In the genomic region with DNA sequence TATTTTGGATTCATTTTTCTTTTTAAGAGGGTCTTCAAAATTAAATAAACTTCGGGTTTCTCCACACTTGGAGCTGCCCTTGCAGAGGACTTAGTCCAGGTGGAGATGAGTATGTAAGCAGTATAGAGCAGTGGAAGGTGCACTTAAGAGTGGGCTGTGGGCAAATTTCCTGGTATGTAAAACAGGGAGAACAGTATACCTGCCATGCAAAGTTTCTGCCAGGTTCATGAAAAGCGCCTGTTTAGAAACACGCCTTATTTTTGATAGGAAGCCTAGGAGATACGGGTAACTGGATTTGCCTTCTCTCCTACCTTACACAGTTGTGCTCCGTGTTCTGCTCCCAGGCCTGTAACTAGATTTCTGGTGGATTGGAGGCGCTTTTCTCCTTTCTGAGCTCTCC, we compare ENCODE assay signal across 9 cellular contexts. TPM values are rescaled to one million over a fixed set of nuclear protein-coding genes. Genes with fewer than 3 reads are reported as not detected.
DNase-seq lines count a peak whose midpoint lies in the region; ATAC-seq, FAIRE-seq and TF ChIP-seq lines count a peak whose summit lies in the region.
"Had no signal": no experiment of that assay in that cellular context is flagged by ENCODE, and none has a peak within 500 bp of the region (broad histone marks: within the 10 kb centered on the region; RNA-seq: fewer than 3 reads in every experiment).

No MANE protein-coding gene starts in this region.

- H3K36me3 ChIP-seq in kidney (ENCODE audit: control insufficient read depth in 1 of 2, insufficient read depth in 2 of 2, low read length in 2 of 2) (peaks cover 16 to 22% of the 10 kb centered on the region in 2 donors), thoracic aorta (peaks cover 15% of the 10 kb centered on the region)

- H3K9me3 ChIP-seq in kidney (ENCODE audit: control insufficient read depth in 1 of 2, low read length in 2 of 2) = no peaks in the 10 kb centered on the region
- H3K9me3 ChIP-seq in thoracic aorta = no peaks in the 10 kb centered on the region

- peaks cover 4 to 7% of the 10 kb centered on the region in 2 donors for H3K4me1 ChIP-seq in kidney (ENCODE audit: control insufficient read depth in 1 of 2, insufficient read depth in 1 of 2, low read depth in 1 of 2, low read length in 2 of 2)
- H3K4me1 ChIP-seq in thoracic aorta (ENCODE audit: control insufficient read depth in 1 of 2, low read depth in 2 of 2) = peaks cover 9 to 21% of the 10 kb centered on the region in 2 donors

- no peak for TF ChIP-seq CTCF in kidney (IDR thresholded peaks at IDR 0.05; ENCODE audit: borderline replicate concordance, extremely low read depth, insufficient read depth)
- no peak for TF ChIP-seq CTCF in thoracic aorta (IDR thresholded peaks at IDR 0.05)

- peak overlapping the region; percentile 91 for H3K4me3 Mint-ChIP-seq in activated CD4-positive, alpha-beta T cell treated with anti-CD3 and anti-CD28 coated beads, Interleukin-2, amount 10 ng/mL, durations not matched to agents 24 days and 14 days
- peak overlapping the region; percentile 90 for H3K4me3 Mint-ChIP-seq in activated T-helper 2 cell treated with anti-CD3 and anti-CD28 coated beads, Interferon-gamma antibody, Interleukin-2, Interleukin-4, amounts not matched to agents 10 μg/mL and 5 μg/mL and 100 μg/mL, durations not matched to agents 14 hours and 24 hours and 36 hours (ENCODE audit: low read depth)

- in situ Hi-C loops in ACHN (cut with HindIII; ENCODE audit: low pct_ligation_motif_present, low pct_unique_long_range_greater_than_20kb, low sequenced_read_pairs) = no loop called here

- no peak for DNase-seq in activated CD4-positive, alpha-beta T cell treated with anti-CD3 and anti-CD28 coated beads, Interleukin-2, amount 10 ng/mL, durations not matched to agents 24 days and 14 days
- DNase-seq in activated CD4-positive, alpha-beta T cell treated with anti-CD3 and anti-CD28 coated beads for 48 hours = no peak
- DNase-seq in activated T-helper 2 cell treated with anti-CD3 and anti-CD28 coated beads, Interferon-gamma antibody, Interleukin-2, Interleukin-4, amounts not matched to agents 10 μg/mL and 5 μg/mL and 100 μg/mL, durations not matched to agents 14 hours and 24 hours and 36 hours (ENCODE audit: low spot score) = no peak
- no peak for DNase-seq in kidney
- no peak for DNase-seq in thoracic aorta (ENCODE audit: low spot score)
- DNase-seq in ACHN = no peak
- no peak for DNase-seq in dedifferentiated amniotic fluid mesenchymal stem cell (ENCODE audit: extremely low spot score)

- H3K36me3 Mint-ChIP-seq in activated CD4-positive, alpha-beta T cell treated with anti-CD3 and anti-CD28 coated beads, Interleukin-2, amount 10 ng/mL, durations not matched to agents 24 days and 14 days (ENCODE audit: low read depth) = peaks cover 21% of the 10 kb centered on the region
- peaks cover 25% of the 10 kb centered on the region for H3K36me3 Mint-ChIP-seq in activated T-helper 2 cell treated with anti-CD3 and anti-CD28 coated beads, Interferon-gamma antibody, Interleukin-2, Interleukin-4, amounts not matched to agents 10 μg/mL and 5 μg/mL and 100 μg/mL, durations not matched to agents 14 hours and 24 hours and 36 hours (ENCODE audit: low read depth)

- no peaks in the 10 kb centered on the region for H3K9me3 Mint-ChIP-seq in activated CD4-positive, alpha-beta T cell treated with anti-CD3 and anti-CD28 coated beads, Interleukin-2, amount 10 ng/mL, durations not matched to agents 24 days and 14 days
- no peaks in the 10 kb centered on the region for H3K9me3 Mint-ChIP-seq in activated T-helper 2 cell treated with anti-CD3 and anti-CD28 coated beads, Interferon-gamma antibody, Interleukin-2, Interleukin-4, amounts not matched to agents 10 μg/mL and 5 μg/mL and 100 μg/mL, durations not matched to agents 14 hours and 24 hours and 36 hours

- H3K27me3 ChIP-seq in thoracic aorta (replicated peaks; ENCODE audit: insufficient read depth) = no peaks in the 10 kb centered on the region

- no peak overlapping the region for H3K27ac Mint-ChIP-seq in activated CD4-positive, alpha-beta T cell treated with anti-CD3 and anti-CD28 coated beads, Interleukin-2, amount 10 ng/mL, durations not matched to agents 24 days and 14 days
- H3K27ac Mint-ChIP-seq in activated T-helper 2 cell treated with anti-CD3 and anti-CD28 coated beads, Interferon-gamma antibody, Interleukin-2, Interleukin-4, amounts not matched to agents 10 μg/mL and 5 μg/mL and 100 μg/mL, durations not matched to agents 14 hours and 24 hours and 36 hours = peak overlapping the region; percentile 97

- intact Hi-C loops in activated CD4-positive, alpha-beta T cell treated with anti-CD3 and anti-CD28 coated beads, Interleukin-2, amount 10 ng/mL, durations not matched to agents 24 days and 14 days (cut with micrococcal nuclease) = loop anchor here (2.0 kb wide), 1 partner anchor 296 kb away; a partner anchor contains a TSS
- intact Hi-C loops in activated T-helper 2 cell treated with anti-CD3 and anti-CD28 coated beads, Interferon-gamma antibody, Interleukin-2, Interleukin-4, amounts not matched to agents 10 μg/mL and 5 μg/mL and 100 μg/mL, durations not matched to agents 14 hours and 24 hours and 36 hours (cut with micrococcal nuclease) = loop anchor here (2.0 to 5.0 kb wide), 3 partner anchors 122 to 296 kb away; a partner anchor contains a TSS
- intact Hi-C loops in kidney (cut with DNase I) = no loop called here

- H3K27ac ChIP-seq in kidney (ENCODE audit: low read depth in 2 of 2, low read length in 2 of 2) (no peak overlapping the region), thoracic aorta (no peak overlapping the region)

- peaks cover 25% of the 10 kb centered on the region for H3K4me1 Mint-ChIP-seq in activated CD4-positive, alpha-beta T cell treated with anti-CD3 and anti-CD28 coated beads, Interleukin-2, amount 10 ng/mL, durations not matched to agents 24 days and 14 days
- peaks cover 29% of the 10 kb centered on the region for H3K4me1 Mint-ChIP-seq in activated T-helper 2 cell treated with anti-CD3 and anti-CD28 coated beads, Interferon-gamma antibody, Interleukin-2, Interleukin-4, amounts not matched to agents 10 μg/mL and 5 μg/mL and 100 μg/mL, durations not matched to agents 14 hours and 24 hours and 36 hours (ENCODE audit: low read depth)

- peak overlapping the region; percentile 65 to 83 for H3K9ac ChIP-seq in kidney (ENCODE audit: low read length in 2 of 2)

- no peaks in the 10 kb centered on the region for H3K27me3 Mint-ChIP-seq in activated CD4-positive, alpha-beta T cell treated with anti-CD3 and anti-CD28 coated beads, Interleukin-2, amount 10 ng/mL, durations not matched to agents 24 days and 14 days
- H3K27me3 Mint-ChIP-seq in activated T-helper 2 cell treated with anti-CD3 and anti-CD28 coated beads, Interferon-gamma antibody, Interleukin-2, Interleukin-4, amounts not matched to agents 10 μg/mL and 5 μg/mL and 100 μg/mL, durations not matched to agents 14 hours and 24 hours and 36 hours (ENCODE audit: low read depth) = peaks cover under 1% of the 10 kb centered on the region

- H3K4me3 ChIP-seq in kidney (ENCODE audit: low read length in 2 of 2) (peak overlapping the region; percentile 83 to 98), thoracic aorta (peak overlapping the region; percentile 96)

- no peak for ATAC-seq in thoracic aorta (ENCODE audit: insufficient number of reproducible peaks, low FRiP score, low read depth)
- ATAC-seq in HG02610 (IDR thresholded peaks at IDR 0.05; ENCODE audit: unreplicated experiment) = no peak

- no peak for FAIRE-seq in kidney (lab: Jason Lieb, UNC)
- FAIRE-seq: G401.6 had no signal

RNA-seq across cellular contexts. Expression of a gene that starts 1.2 kb away (rescaled TPM):
- total RNA-seq in activated CD4-positive, alpha-beta T cell treated with anti-CD3 and anti-CD28 coated beads, Interleukin-2, amount 10 ng/mL, durations not matched to agents 24 days and 14 days = 25.3 and 27.0 TPM in 2 replicates
- 28.0 and 31.5 TPM in 2 replicates for total RNA-seq in activated T-helper 2 cell treated with anti-CD3 and anti-CD28 coated beads, Interferon-gamma antibody, Interleukin-2, Interleukin-4, amounts not matched to agents 10 μg/mL and 5 μg/mL and 100 μg/mL, durations not matched to agents 14 hours and 24 hours and 36 hours
- 35.2 TPM for total RNA-seq in kidney
- polyA plus RNA-seq in kidney (ENCODE audit: insufficient read depth, low read depth, low replicate concordance) = 11.3 TPM
- total RNA-seq in thoracic aorta = 10 to 100 TPM; 23.0 to 34.6 TPM

RNA-seq across cellular contexts. Expression of a gene that starts 56.1 kb away (rescaled TPM):
- 18.1 and 20.7 TPM in 2 replicates for total RNA-seq in activated CD4-positive, alpha-beta T cell treated with anti-CD3 and anti-CD28 coated beads, Interleukin-2, amount 10 ng/mL, durations not matched to agents 24 days and 14 days
- total RNA-seq in activated T-helper 2 cell treated with anti-CD3 and anti-CD28 coated beads, Interferon-gamma antibody, Interleukin-2, Interleukin-4, amounts not matched to agents 10 μg/mL and 5 μg/mL and 100 μg/mL, durations not matched to agents 14 hours and 24 hours and 36 hours = 22.0 and 26.1 TPM in 2 replicates
- total RNA-seq in kidney (21.3 TPM), thoracic aorta (10 to 100 TPM; 26.3 to 36.0 TPM)
- polyA plus RNA-seq in kidney (ENCODE audit: insufficient read depth, low read depth, low replicate concordance) = 15.3 TPM
